Comparison of ENCODE assay signal across 1 cellular context in the genomic region with DNA sequence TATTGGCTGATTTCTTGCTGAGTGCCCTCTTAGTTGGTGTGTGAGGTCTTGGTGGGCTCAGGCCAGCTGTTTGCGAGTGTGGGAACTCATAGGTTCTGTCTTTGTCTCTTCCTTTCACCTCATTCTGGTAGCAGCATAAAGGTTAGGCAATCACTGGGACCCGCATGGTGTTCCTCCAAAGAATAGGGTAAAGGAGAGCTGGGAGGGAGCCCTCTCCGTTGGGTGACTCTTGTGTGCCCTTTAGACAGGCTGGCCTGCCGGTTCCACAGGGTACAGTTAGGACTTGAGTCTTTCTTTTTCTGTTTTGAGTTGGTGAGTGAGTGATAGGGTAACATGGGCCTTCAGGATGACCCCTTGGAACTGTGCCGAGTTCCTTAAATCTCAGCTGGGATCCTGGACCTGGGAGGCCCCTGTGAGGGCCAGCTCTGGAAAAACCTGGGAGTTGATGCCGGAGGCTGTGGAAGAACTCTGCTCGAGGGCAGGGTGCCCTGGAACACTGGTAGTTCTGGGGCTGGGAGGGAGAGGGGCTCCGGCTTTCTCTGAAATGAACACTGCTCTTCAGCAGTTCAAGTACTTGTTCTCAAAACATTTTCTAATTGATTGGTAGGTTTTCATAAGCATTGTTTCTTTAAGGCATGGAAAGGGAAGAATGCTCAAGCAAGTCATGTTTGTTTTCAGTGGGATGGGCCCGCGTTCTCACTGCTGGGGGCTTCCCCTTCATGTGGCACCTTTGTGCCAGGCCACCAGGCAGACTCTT.
TF ChIP-seq lines count a peak whose summit lies in the region.

No MANE protein-coding gene starts in this region.

TF ChIP-seq in HEK293, 187 proteins besides CTCF, POLR2A, EP300 and RAD21:
- TF ChIP-seq ZNF175 (tag by site-specific recombination; IDR thresholded peaks at IDR 0.05) (no peak), ZFP69B (tag by site-specific recombination; IDR thresholded peaks at IDR 0.05) (0 out of 2 replicates have a peak, but pooled peaks have one; percentile 28)
